ENCODE assay signal across 1 cellular context in genomic region chr3:84825817-84826216, GRCh38.
TF ChIP-seq lines count a peak whose summit lies in the region.

No MANE protein-coding gene starts in this region.

TF ChIP-seq in H1, 55 proteins besides CTCF, POLR2A, EP300 and RAD21 (continued from another document):
- TF ChIP-seq CHD7 (IDR thresholded peaks at IDR 0.05; ENCODE audit: insufficient replicate concordance, low read length) (no peak), SRF (IDR thresholded peaks at IDR 0.05; ENCODE audit: low read depth, low read length) (no peak), RNF2 (IDR thresholded peaks at IDR 0.05; ENCODE audit: borderline replicate concordance, low read depth, low read length, missing control alignments, poor library complexity, severe bottlenecking) (no peak), GTF2F1 (IDR thresholded peaks at IDR 0.05; ENCODE audit: borderline replicate concordance, low read depth, low read length) (no peak), TAF7 (optimal IDR thresholded peaks at IDR 0.05; ENCODE audit: borderline replicate concordance, low read depth, low read length) (no peak), SAP30 (IDR thresholded peaks at IDR 0.05; ENCODE audit: insufficient read depth, insufficient replicate concordance, low read length) (no peak), JUN (IDR thresholded peaks at IDR 0.05; ENCODE audit: low read depth, low read length) (no peak), CREB1 (IDR thresholded peaks at IDR 0.05) (no peak), POU5F1 (IDR thresholded peaks at IDR 0.05; ENCODE audit: low read depth, low read length) (no peak), MAX (IDR thresholded peaks at IDR 0.05) (no peak), NRF1 (IDR thresholded peaks at IDR 0.05; ENCODE audit: low read depth, low read length) (no peak), KDM1A (IDR thresholded peaks at IDR 0.05; ENCODE audit: borderline replicate concordance, low read length) (no peak), TAF1 (IDR thresholded peaks at IDR 0.05; ENCODE audit: low read depth, low read length) (no peak), BCL11A (IDR thresholded peaks at IDR 0.05; ENCODE audit: low read depth in 2 of 2, low read length in 2 of 2) (no peak), CBX8 (IDR thresholded peaks at IDR 0.05; ENCODE audit: borderline replicate concordance, low read depth, low read length) (no peak), RBBP5 (IDR thresholded peaks at IDR 0.05; ENCODE audit: borderline replicate concordance, low read depth, low read length) (no peak), SIX5 (IDR thresholded peaks at IDR 0.05; ENCODE audit: low read depth, low read length) (no peak), SP4 (IDR thresholded peaks at IDR 0.05; ENCODE audit: low read length) (no peak)
